ENCODE assay signal across 14 cellular contexts in genomic region chr6:170019259-170020040, GRCh38.
DNase-seq lines count a peak whose midpoint lies in the region; ATAC-seq and TF ChIP-seq lines count a peak whose summit lies in the region.
"Had no signal": no experiment of that assay in that cellular context is flagged by ENCODE, and none has a peak within 500 bp of the region (broad histone marks: within the 10 kb centered on the region; RNA-seq: fewer than 3 reads in every experiment).

No MANE protein-coding gene starts in this region.

- peaks cover 4 to 12% (median 11%) of the 10 kb centered on the region in 3 donors for H3K4me1 ChIP-seq in skeletal muscle tissue (ENCODE audit: control insufficient read depth in 3 of 3, insufficient read depth in 3 of 3, low read length in 3 of 3)

- H3K9me3 ChIP-seq in skeletal muscle tissue (ENCODE audit: control insufficient read depth in 3 of 3, low read length in 3 of 3) (no peaks in the 10 kb centered on the region), MG63 (no peaks in the 10 kb centered on the region)

- H3K4me3 ChIP-seq in NB4 (ENCODE audit: low read depth, low read length), result no peak overlapping the region
- no peak overlapping the region for H3K4me3 ChIP-seq in skeletal muscle tissue (ENCODE audit: low read length in 3 of 3)
- no peak overlapping the region for H3K4me3 ChIP-seq in MG63

- ATAC-seq in natural killer cell, result no peak

- no peaks in the 10 kb centered on the region for H3K9me3 Mint-ChIP-seq in natural killer cell

- intact Hi-C loops in natural killer cell (cut with micrococcal nuclease), result no loop called here

- H3K4me3 Mint-ChIP-seq in natural killer cell, result no peak overlapping the region

- in situ Hi-C loops in KBM-7 (cut with MboI; ENCODE audit: low pct_unique_long_range_greater_than_20kb, low sequenced_read_pairs), result no loop called here

- no peak for TF ChIP-seq POLR2A in NB4 (IDR thresholded peaks at IDR 0.05; ENCODE audit: extremely low read depth, insufficient read length)

- H3K27me3 Mint-ChIP-seq in natural killer cell (ENCODE audit: low read depth in 2 of 2), result peaks cover 17 to 30% of the 10 kb centered on the region in 2 donors

- H3K9ac ChIP-seq in skeletal muscle tissue (ENCODE audit: low read depth in 1 of 3, low read length in 3 of 3), result peak overlapping the region in 1 of 3 donors; percentile 45

- no peak overlapping the region for H3K27ac Mint-ChIP-seq in natural killer cell

- TF ChIP-seq CTCF in NB4 (IDR thresholded peaks at IDR 0.05; ENCODE audit: low read depth, low read length), result no peak
- no peak for TF ChIP-seq CTCF in natural killer cell (IDR thresholded peaks at IDR 0.05)

- H3K36me3 ChIP-seq in skeletal muscle tissue (ENCODE audit: control insufficient read depth in 3 of 3, insufficient read depth in 3 of 3, low read length in 3 of 3) (no peaks in the 10 kb centered on the region), MG63 (no peaks in the 10 kb centered on the region)

- DNase-seq in Daoy (ENCODE audit: low read depth) (peak; percentile 42), NB4 (ENCODE audit: low read depth) (peak; percentile 56), fibroblast of peridontal ligament (ENCODE audit: extremely low read depth) (peak; percentile 4), natural killer cell (no peak), KBM-7 (no peak), MG63 (no peak), NCI-H1092 (lab: John Stamatoyannopoulos, UW) (no peak)
- DNase-seq: activated naive CD4-positive, alpha-beta T cell treated with anti-CD3 and anti-CD28 coated beads, Interleukin-2, amount 50 U/mL, for 16 hours; H7; KG1; NCI-H2171 treated with DMSO at 0.1 percent for 48 hours; SHP77; stimulated activated CD4-positive, alpha-beta T cell treated with anti-CD3 and anti-CD28 coated beads, Interleukin-2, amount 100 ng/mL, for 48 hours had no signal

- H3K27ac ChIP-seq in skeletal muscle tissue (ENCODE audit: low read depth, low read length), result peak overlapping the region; percentile 28

- H3K36me3 Mint-ChIP-seq in natural killer cell, result no peaks in the 10 kb centered on the region

- H3K4me1 Mint-ChIP-seq in natural killer cell, result no peaks in the 10 kb centered on the region

- peaks cover 0 to 9% (median 0%) of the 10 kb centered on the region in 3 donors for H3K27me3 ChIP-seq in skeletal muscle tissue (ENCODE audit: control insufficient read depth in 3 of 3, insufficient read depth in 3 of 3, low read length in 3 of 3)
- H3K27me3 ChIP-seq in MG63, result peaks cover 13% of the 10 kb centered on the region

Comparison
In these comparisons a context has a peak if more than half of its experiments do, and no peak if none do; other contexts are left out.
1. DNase-seq: peak in Daoy (single experiment), NB4 (single experiment) and fibroblast of peridontal ligament (single experiment); none in natural killer cell (single experiment), KBM-7 (single experiment), MG63 (single experiment) and NCI-H1092 (single experiment).